3 cellular contexts compared by ENCODE assay signal in the genomic region with DNA sequence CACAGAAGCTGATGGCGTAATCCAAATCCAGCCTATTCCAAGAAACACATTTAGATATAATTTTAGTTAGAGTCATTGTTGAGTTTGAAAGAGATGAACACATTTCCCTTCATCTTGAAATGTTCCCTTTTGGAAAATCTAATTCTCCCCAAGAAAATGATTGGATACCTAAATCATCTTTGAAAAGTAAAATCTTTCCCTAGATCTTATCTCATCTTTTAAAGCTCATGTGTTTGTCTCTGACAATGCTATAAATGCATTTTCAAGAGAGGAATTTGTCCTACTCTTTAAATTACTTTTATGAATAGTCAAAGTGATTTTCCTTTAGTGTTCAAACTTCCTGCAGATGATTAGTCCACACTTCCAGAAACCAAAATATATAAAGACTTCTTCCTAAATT.
"Had no signal": no experiment of that assay in that cellular context is flagged by ENCODE, and none has a peak within 500 bp of the region (broad histone marks: within the 10 kb centered on the region; RNA-seq: fewer than 3 reads in every experiment).

No MANE protein-coding gene starts in this region.

- H3K4me3 ChIP-seq: GM12878 had no signal

- ATAC-seq: GM12878 had no signal

- DNase-seq: GDM1, GF-D8 had no signal
